In genomic region chr12:71938728-71939385, GRCh38 we compare ENCODE assay signal across 10 cellular contexts. TPM values are rescaled to one million over a fixed set of nuclear protein-coding genes. Genes with fewer than 3 reads are reported as not detected.
DNase-seq lines count a peak whose midpoint lies in the region; ATAC-seq and TF ChIP-seq lines count a peak whose summit lies in the region.
"Had no signal": no experiment of that assay in that cellular context is flagged by ENCODE, and none has a peak within 500 bp of the region (broad histone marks: within the 10 kb centered on the region; RNA-seq: fewer than 3 reads in every experiment).

Gene TPH2, plus strand, starts transcription at chr12:71938845. Its CDS starts 142 bp downstream, at chr12:71938987.

- no peak within 1 kb of the TSS for H3K27ac ChIP-seq in SK-N-SH (ENCODE audit: low read depth in 2 of 2, low read length in 1 of 2)
- no peak within 1 kb of the TSS for H3K27ac ChIP-seq in tibial nerve

- no peak within 1 kb of the TSS for H3K9ac ChIP-seq in SK-N-SH

- no peak within 1 kb of the TSS for H2AFZ ChIP-seq in SK-N-SH (ENCODE audit: low read depth)

- H3K36me3 ChIP-seq in SK-N-SH (replicated peaks in 1 of 2; ENCODE audit: control insufficient read depth in 1 of 2, insufficient read depth in 2 of 2, low read length in 1 of 2): no peaks in the 10 kb centered on the region
- no peaks in the 10 kb centered on the region for H3K36me3 ChIP-seq in tibial nerve

- peak; percentile 51 for DNase-seq in COLO829 (ENCODE audit: low spot score)
- peak; percentile 92 for DNase-seq in KBM-7
- DNase-seq in SK-N-SH: peak; percentile 63
- peak; percentile 61 for DNase-seq in kidney tubule cell (ENCODE audit: low spot score)
- DNase-seq in stimulated activated CD8-positive, alpha-beta memory T cell treated with anti-CD3 and anti-CD28 coated beads, Interleukin-2, amount 100 ng/mL, for 48 hours (ENCODE audit: low read depth in 2 of 2): peak; percentile 25 to 30
- no peak for DNase-seq in tibial nerve (ENCODE audit: low spot score in 2 of 2)

- peak within 1 kb of the TSS in 2 of 5 experiments; percentile 15 to 28 for H3K27ac Mint-ChIP-seq in brain
- H3K27ac Mint-ChIP-seq: stimulated activated naive CD8-positive, alpha-beta T cell treated with anti-CD3 and anti-CD28 coated beads, Interleukin-15, Interleukin-2, amounts not matched to agents 100 ng/mL and 50 ng/mL, for 24 hours; T-helper 1 cell treated with Interleukin-12 subunit alpha and Interleukin-12 subunit beta and Interleukin-4 antibody, amounts not matched to agents 30 μg/mL and 1 μg/mL, for 36 hours had no signal

- peaks cover 19% of the 10 kb centered on the region for H3K27me3 Mint-ChIP-seq in brain

- H3F3A ChIP-seq in SK-N-SH (replicated peaks; ENCODE audit: insufficient read depth): no peaks in the 10 kb centered on the region

- no peaks in the 10 kb centered on the region for H3K9me3 ChIP-seq in SK-N-SH
- no peaks in the 10 kb centered on the region for H3K9me3 ChIP-seq in tibial nerve

- peak; percentile 77 for TF ChIP-seq RAD21 in SK-N-SH (IDR thresholded peaks at IDR 0.05; ENCODE audit: low read length)

- TF ChIP-seq CTCF in SK-N-SH (IDR thresholded peaks at IDR 0.05) (peak; percentile 67), brain (conservative IDR thresholded peaks at IDR 0.05) (peak; percentile 71 to 83), tibial nerve (IDR thresholded peaks at IDR 0.05) (no peak)

- POLR2A ChIA-PET in SK-N-SH (lab: Yijun Ruan, JAX): no interaction called here

- H3K27me3 ChIP-seq in SK-N-SH (ENCODE audit: insufficient read depth): no peaks in the 10 kb centered on the region
- H3K27me3 ChIP-seq in tibial nerve: peaks cover 0 to 30% of the 10 kb centered on the region in 2 donors

- TF ChIP-seq EP300 in SK-N-SH (IDR thresholded peaks at IDR 0.05; ENCODE audit: borderline replicate concordance in 1 of 2, low read depth in 1 of 2, low read length in 1 of 2) (no peak), tibial nerve (IDR thresholded peaks at IDR 0.05) (no peak)

- H3K4me3 ChIP-seq in SK-N-SH (ENCODE audit: low read depth in 2 of 2, low read length in 1 of 2) (no peak within 1 kb of the TSS), tibial nerve (no peak within 1 kb of the TSS)

- no peaks in the 10 kb centered on the region for H4K20me1 ChIP-seq in SK-N-SH (ENCODE audit: insufficient read depth)

- ATAC-seq in GM21381 (IDR thresholded peaks at IDR 0.05; ENCODE audit: unreplicated experiment): peak; percentile 56

- H3K4me1 ChIP-seq in SK-N-SH (ENCODE audit: control insufficient read depth in 1 of 2, insufficient read depth in 2 of 2, low read depth in 1 of 2, low read length in 1 of 2): peaks cover 0 to 17% of the 10 kb centered on the region in 2 experiments; a peak in 2 of 4 replicates
- H3K4me1 ChIP-seq in tibial nerve: no peaks in the 10 kb centered on the region

- no peaks in the 10 kb centered on the region for H3K9me2 ChIP-seq in SK-N-SH

- H3K36me3 Mint-ChIP-seq in brain: no peaks in the 10 kb centered on the region

- peaks cover 0 to 5% (median 0%) of the 10 kb centered on the region in 5 experiments for H3K9me3 Mint-ChIP-seq in brain
- H3K9me3 Mint-ChIP-seq: stimulated activated naive CD8-positive, alpha-beta T cell treated with anti-CD3 and anti-CD28 coated beads, Interleukin-15, Interleukin-2, amounts not matched to agents 100 ng/mL and 50 ng/mL, for 24 hours had no signal

- no peak for TF ChIP-seq POLR2A in tibial nerve (IDR thresholded peaks at IDR 0.05)

- no peak within 1 kb of the TSS for H3K4me2 ChIP-seq in SK-N-SH

- WGBS in SK-N-SH (ENCODE audit: low lambda C conversion rate): 22% methylated on average over 16 of the region's 16 CpGs
- 18 to 20% methylated on average over 16 of the region's 16 CpGs for WGBS in tibial nerve, 2 donors

- CTCF ChIA-PET in SK-N-SH (lab: Yijun Ruan, JAX): interaction anchor here (0.6 to 4.8 kb wide), 30 partner anchors 10 to 925 kb away, joined by 3 to 52 read pairs (median 4); partner anchors contain the start of gene RAB21

- no peaks in the 10 kb centered on the region for H3K79me2 ChIP-seq in SK-N-SH (ENCODE audit: insufficient read depth)

- in situ Hi-C loops in KBM-7 (cut with MboI; ENCODE audit: low pct_unique_long_range_greater_than_20kb, low sequenced_read_pairs): no loop called here

- peak within 1 kb of the TSS; percentile 8 to 81 (median 55) for H3K4me3 Mint-ChIP-seq in brain
- H3K4me3 Mint-ChIP-seq: stimulated activated naive CD8-positive, alpha-beta T cell treated with anti-CD3 and anti-CD28 coated beads, Interleukin-15, Interleukin-2, amounts not matched to agents 100 ng/mL and 50 ng/mL, for 24 hours; T-helper 1 cell treated with Interleukin-12 subunit alpha and Interleukin-12 subunit beta and Interleukin-4 antibody, amounts not matched to agents 30 μg/mL and 1 μg/mL, for 36 hours had no signal

- peaks cover 17% of the 10 kb centered on the region for H3K4me1 Mint-ChIP-seq in brain

TF ChIP-seq in SK-N-SH, 30 proteins besides CTCF, POLR2A, EP300 and RAD21 (continues in another document):
- no peak for TF ChIP-seq RCOR1 (IDR thresholded peaks at IDR 0.05; ENCODE audit: low read length)
- TF ChIP-seq MAX (IDR thresholded peaks at IDR 0.05; ENCODE audit: low read depth): no peak
- TF ChIP-seq FOXM1 (IDR thresholded peaks at IDR 0.05; ENCODE audit: low read depth): no peak
- no peak for TF ChIP-seq GABPA (IDR thresholded peaks at IDR 0.05; ENCODE audit: low read depth)
- TF ChIP-seq ELF1 (IDR thresholded peaks at IDR 0.05): no peak
- TF ChIP-seq EZH2phosphoT487 (IDR thresholded peaks at IDR 0.05; ENCODE audit: borderline replicate concordance, low read depth): no peak
- TF ChIP-seq CHD2 (IDR thresholded peaks at IDR 0.05; ENCODE audit: low read length, partially characterized antibody): no peak
- peak; percentile 97 for TF ChIP-seq SIN3A (IDR thresholded peaks at IDR 0.05; ENCODE audit: borderline replicate concordance, low read depth, low read length)
- no peak for TF ChIP-seq USF2 (IDR thresholded peaks at IDR 0.05; ENCODE audit: borderline replicate concordance, low read depth, low read length)
- peak; percentile 58 for TF ChIP-seq SMC3 (IDR thresholded peaks at IDR 0.05; ENCODE audit: low read depth, low read length)
- peak; percentile 100 for TF ChIP-seq REST (IDR thresholded peaks at IDR 0.05; ENCODE audit: low read depth, low read length)
- TF ChIP-seq MXI1 (IDR thresholded peaks at IDR 0.05; ENCODE audit: low read depth, low read length): peak; percentile 75; the same call in 1 of the 2 replicates
- no peak for TF ChIP-seq ZBTB33 (IDR thresholded peaks at IDR 0.05; ENCODE audit: borderline replicate concordance, low read depth)
- no peak for TF ChIP-seq JUND (IDR thresholded peaks at IDR 0.05)
- no peak for TF ChIP-seq TCF12 (IDR thresholded peaks at IDR 0.05)

RNA-seq across cellular contexts. Expression of gene TPH2, which starts in this region (rescaled TPM):
- polyA plus RNA-seq in SK-N-SH (2012; rRNA removed): not detected in 2 replicates
- not detected in 2 replicates for polyA plus RNA-seq in SK-N-SH (2012; cell fraction: cytosol; rRNA removed)
- not detected in 2 replicates for polyA plus RNA-seq in SK-N-SH (2012; cell fraction: nucleus; rRNA removed)
- polyA plus RNA-seq in brain (ENCODE audit: insufficient read depth, low read depth, low replicate concordance): not detected
- not detected for total RNA-seq in tibial nerve

Comparison
In these comparisons a context has a peak if more than half of its experiments do, and no peak if none do; other contexts are left out.
1. Peak in DNase-seq in SK-N-SH; RNA of the gene not detected or under 1 TPM.
2. DNase-seq: peak in COLO829 (single experiment), KBM-7 (single experiment), kidney tubule cell (single experiment) and stimulated activated CD8-positive, alpha-beta memory T cell treated with anti-CD3 and anti-CD28 coated beads, Interleukin-2, amount 100 ng/mL, for 48 hours (2 of 2); none in tibial nerve (0 of 2).
3. CTCF ChIP-seq: peak in SK-N-SH (single experiment) and brain (2 of 2); none in tibial nerve (0 of 5).